Comparison of ENCODE assay signal across 1 cellular context in the genomic region with DNA sequence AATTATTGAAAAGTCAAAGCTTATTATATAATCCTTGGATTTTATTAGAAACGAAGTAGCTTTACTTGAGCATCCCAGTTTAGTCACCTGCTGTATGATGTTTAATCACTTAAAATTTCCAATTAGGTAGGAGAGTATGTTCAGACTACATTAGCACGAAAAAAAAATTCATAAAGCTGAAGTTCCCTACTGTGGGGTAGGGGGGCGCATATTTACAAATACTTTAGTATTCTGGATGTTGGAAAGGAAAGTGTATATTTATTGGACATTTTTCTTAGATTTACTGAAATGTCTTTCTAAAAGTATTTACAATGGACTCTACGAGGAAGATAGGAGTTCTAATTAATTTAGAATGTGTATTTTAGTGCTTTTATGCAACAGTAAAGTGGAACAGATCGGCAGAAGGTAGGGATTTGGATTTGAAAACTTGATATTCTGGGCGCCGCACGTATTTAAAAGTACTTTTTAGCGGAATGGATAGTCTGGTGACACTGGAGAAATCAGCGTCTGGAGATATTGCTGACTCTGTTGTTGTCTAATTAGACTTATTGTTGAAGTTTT.
A peak's percentile ranks its signal among the peaks of the same experiment; 100 is the strongest.
TF ChIP-seq lines count a peak whose summit lies in the region.

No MANE protein-coding gene starts in this region.

TF ChIP-seq in K562, 482 proteins besides CTCF, POLR2A, EP300 and RAD21 (continued from another document):
- TF ChIP-seq FOXK2 (conservative IDR thresholded peaks at IDR 0.05 in 1 of 2, IDR thresholded peaks at IDR 0.05 in 1 of 2; ENCODE audit: low read depth in 2 of 2): peak; percentile 45 to 47; a peak in 2 of 4 replicates
- TF ChIP-seq CAMTA2 (CRISPR knock-in tag; conservative IDR thresholded peaks at IDR 0.05): no peak
- TF ChIP-seq FOXM1 (IDR thresholded peaks at IDR 0.05; ENCODE audit: low read depth): no peak
- no peak for TF ChIP-seq FOXM1 (CRISPR knock-in tag; IDR thresholded peaks at IDR 0.05; ENCODE audit: low read depth)
- TF ChIP-seq EZH2 (IDR thresholded peaks at IDR 0.05; ENCODE audit: borderline replicate concordance, low read depth, low read length): no peak
- no peak for TF ChIP-seq ZNF830 (CRISPR knock-in tag; IDR thresholded peaks at IDR 0.05)
- no peak for TF ChIP-seq ZNF140 (CRISPR knock-in tag; IDR thresholded peaks at IDR 0.05)
- no peak for TF ChIP-seq ZNF224 (CRISPR knock-in tag; IDR thresholded peaks at IDR 0.05)
- no peak for TF ChIP-seq KDM5B (IDR thresholded peaks at IDR 0.05; ENCODE audit: insufficient replicate concordance, low read depth, low read length)
- TF ChIP-seq, protein P1, sequence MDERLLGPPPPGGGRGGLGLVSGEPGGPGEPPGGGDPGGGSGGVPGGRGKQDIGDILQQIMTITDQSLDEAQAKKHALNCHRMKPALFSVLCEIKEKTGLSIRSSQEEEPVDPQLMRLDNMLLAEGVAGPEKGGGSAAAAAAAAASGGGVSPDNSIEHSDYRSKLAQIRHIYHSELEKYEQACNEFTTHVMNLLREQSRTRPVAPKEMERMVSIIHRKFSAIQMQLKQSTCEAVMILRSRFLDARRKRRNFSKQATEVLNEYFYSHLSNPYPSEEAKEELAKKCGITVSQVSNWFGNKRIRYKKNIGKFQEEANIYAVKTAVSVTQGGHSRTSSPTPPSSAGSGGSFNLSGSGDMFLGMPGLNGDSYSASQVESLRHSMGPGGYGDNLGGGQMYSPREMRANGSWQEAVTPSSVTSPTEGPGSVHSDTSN (CRISPR knock-in tag; IDR thresholded peaks at IDR 0.05; ENCODE audit: low read depth): no peak
- TF ChIP-seq, protein P1 (tag; conservative IDR thresholded peaks at IDR 0.05; ENCODE audit: low read depth): no peak
- TF ChIP-seq ETV6 (IDR thresholded peaks at IDR 0.05; ENCODE audit: borderline replicate concordance in 1 of 2, low read depth in 2 of 2, low read length in 1 of 2): no peak
- TF ChIP-seq ETV6 (CRISPR knock-in tag; IDR thresholded peaks at IDR 0.05; ENCODE audit: borderline replicate concordance): no peak
- TF ChIP-seq ZNF316 (IDR thresholded peaks at IDR 0.05): peak; percentile 46; the same call in 1 of the 2 replicates
- TF ChIP-seq TAF1 (IDR thresholded peaks at IDR 0.05; ENCODE audit: control insufficient read depth, extremely low read depth, insufficient read depth, low read length, severe bottlenecking): no peak
- TF ChIP-seq ZNF384 (IDR thresholded peaks at IDR 0.05; ENCODE audit: low read depth, low read length): 0 out of 2 replicates have a peak, but pooled peaks have one; percentile 41
TF ChIP-seq in K562: peak in this region for 3.
